In the genomic region with DNA sequence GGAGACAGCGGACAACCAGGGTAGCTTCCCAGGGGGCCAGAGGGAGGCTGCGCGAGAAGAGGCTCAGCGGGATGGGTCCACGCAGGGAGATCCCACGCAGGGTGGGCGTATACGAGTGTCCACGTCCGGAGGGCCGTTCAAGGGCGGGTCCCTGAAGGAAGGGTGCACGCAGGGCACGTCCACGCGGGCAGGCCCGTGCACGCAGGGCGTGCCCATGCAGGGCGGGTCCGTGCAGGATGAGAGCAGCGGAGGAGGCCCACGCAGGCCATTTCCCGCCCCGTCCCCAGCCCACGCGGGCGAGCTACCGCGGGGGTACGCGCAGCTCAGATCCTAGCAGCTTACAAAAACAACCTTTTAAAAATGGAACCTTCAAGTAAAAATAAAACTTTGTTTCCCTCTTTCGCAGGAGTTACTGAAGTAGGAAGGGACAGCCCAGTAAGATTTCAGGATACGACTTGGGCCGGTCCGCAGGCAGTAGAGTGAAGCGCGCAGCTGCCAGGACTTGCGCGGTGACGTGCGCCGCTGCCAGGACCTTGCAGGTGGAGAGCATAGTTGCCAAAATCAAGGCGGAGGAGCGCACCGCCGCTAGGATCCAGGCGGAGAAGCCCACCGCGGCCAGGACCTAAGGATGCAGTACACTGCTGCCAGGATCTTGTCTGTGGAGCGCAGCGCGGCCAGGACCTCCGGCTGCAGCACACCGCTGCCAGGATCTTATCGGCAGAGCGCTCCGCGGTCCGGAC, we compare ENCODE assay signal across 8 cellular contexts. TPM values are rescaled to one million over a fixed set of nuclear protein-coding genes. Genes with fewer than 3 reads are reported as not detected.
A peak's percentile ranks its signal among the peaks of the same experiment; 100 is the strongest.
DNase-seq lines count a peak whose midpoint lies in the region; ATAC-seq and TF ChIP-seq lines count a peak whose summit lies in the region.

No MANE protein-coding gene starts in this region.

- H3K36me3 Mint-ChIP-seq in chondrocyte (ENCODE audit: low read depth) = peaks cover 12% of the 10 kb centered on the region

- TF ChIP-seq CTCF in AG09319 (IDR thresholded peaks at IDR 0.05; ENCODE audit: low read depth, low read length) = no peak
- TF ChIP-seq CTCF in chondrocyte (IDR thresholded peaks at IDR 0.05) = no peak

- H3K27ac ChIP-seq in layer of hippocampus (ENCODE audit: low read depth, low read length) = peak overlapping the region; percentile 100

- H3K27me3 Mint-ChIP-seq in chondrocyte (ENCODE audit: low read depth) = no peaks in the 10 kb centered on the region

- peak overlapping the region; percentile 89 for H3K4me3 Mint-ChIP-seq in chondrocyte (ENCODE audit: unreplicated experiment)

- H3K27ac Mint-ChIP-seq in chondrocyte (ENCODE audit: unreplicated experiment) = peak overlapping the region; percentile 100

- H3K9me3 Mint-ChIP-seq in chondrocyte (ENCODE audit: low read depth) = no peaks in the 10 kb centered on the region

- DNase-seq in AG09319 (ENCODE audit: extremely low read depth, low read depth) (peak; percentile 59), NCI-H446 (lab: John Stamatoyannopoulos, UW) (peak; percentile 70 to 86), chondrocyte (ENCODE audit: low spot score) (no peak)
- peak; percentile 68 for DNase-seq in activated CD4-positive, alpha-beta T cell treated with anti-CD3 and anti-CD28 coated beads for 1 hour
- peak; percentile 78 for DNase-seq in stimulated activated CD4-positive, alpha-beta T cell treated with anti-CD3 and anti-CD28 coated beads, Interleukin-1b, Interleukin-23, amount 100 ng/mL, for 48 hours

- peak; percentile 68 for ATAC-seq in GM18907 (IDR thresholded peaks at IDR 0.05; ENCODE audit: unreplicated experiment)
- peak; percentile 47 for ATAC-seq in HG03139 (IDR thresholded peaks at IDR 0.05; ENCODE audit: unreplicated experiment)

- H3K27me3 ChIP-seq in layer of hippocampus (ENCODE audit: control insufficient read depth, insufficient read depth, low read length) = no peaks in the 10 kb centered on the region

- H3K4me1 Mint-ChIP-seq in chondrocyte (ENCODE audit: low read depth) = peaks cover 42% of the 10 kb centered on the region

RNA-seq across cellular contexts. Expression of gene RNF187, which starts 0.4 kb away (rescaled TPM):
- 124 to 196 TPM (median 193 TPM) in 3 replicates for total RNA-seq in chondrocyte
